8 cellular contexts compared by ENCODE assay signal in the genomic region with DNA sequence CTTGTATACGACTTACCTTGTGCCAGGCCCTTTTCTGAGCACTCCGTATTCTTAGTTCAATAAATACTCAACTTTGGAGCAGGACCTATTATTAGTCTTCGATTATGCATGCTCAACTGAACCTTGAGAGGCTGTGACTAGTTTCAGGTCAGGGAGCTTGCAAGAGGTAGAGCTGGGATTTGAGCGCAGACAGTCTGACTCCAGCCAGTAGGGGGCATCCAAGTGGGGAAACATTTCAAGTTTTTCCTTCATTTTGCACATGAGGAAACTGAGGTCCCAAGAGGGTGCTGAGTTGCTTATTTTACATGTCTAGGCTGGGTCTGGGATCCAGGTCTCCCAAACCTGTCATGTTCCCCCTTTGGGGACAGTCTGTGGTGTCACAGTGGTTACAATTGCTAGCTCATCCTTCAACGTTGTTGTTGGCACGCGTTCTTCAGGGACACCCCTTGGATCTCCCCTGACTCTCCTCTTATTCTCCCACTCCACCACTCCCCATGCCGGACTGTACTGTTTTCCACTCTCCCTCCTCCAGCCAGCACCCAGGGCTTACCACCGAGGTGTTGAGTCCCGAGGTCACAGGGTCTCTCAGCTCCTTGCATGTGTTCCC. TPM values are rescaled to one million over a fixed set of nuclear protein-coding genes. Genes with fewer than 3 reads are reported as not detected.
DNase-seq lines count a peak whose midpoint lies in the region; ATAC-seq and TF ChIP-seq lines count a peak whose summit lies in the region.

No MANE protein-coding gene starts in this region.

- ATAC-seq in heart left ventricle (no peak), Right ventricle myocardium inferior (no peak)

- H3K4me3 ChIP-seq in heart left ventricle (no peak overlapping the region), brain microvascular endothelial cell (ENCODE audit: low read depth, low read length) (no peak overlapping the region)

- H3K36me3 ChIP-seq in heart left ventricle (no peaks in the 10 kb centered on the region), brain microvascular endothelial cell (replicated peaks) (no peaks in the 10 kb centered on the region)

- no peak for DNase-seq in heart left ventricle
- no peak for DNase-seq in Right ventricle myocardium inferior (ENCODE audit: missing footprints)
- peak; percentile 22 for DNase-seq in NCI-H69 (lab: John Stamatoyannopoulos, UW)
- DNase-seq in brain microvascular endothelial cell: peak; percentile 8
- peak; percentile 32 for DNase-seq in nephron progenitor cell
- DNase-seq in activated CD4-positive, CD25-positive, alpha-beta regulatory T cell (lab: John Stamatoyannopoulos, UW): no peak
- no peak for DNase-seq in 8988T
- DNase-seq in islet precursor cell: no peak

- TF ChIP-seq CTCF in heart left ventricle (IDR thresholded peaks at IDR 0.05) (peak in 11 of 12 donors; percentile 20 to 56 (median 45)), brain microvascular endothelial cell (IDR thresholded peaks at IDR 0.05; ENCODE audit: low read depth, low read length, missing control alignments) (peak; percentile 74), nephron progenitor cell (IDR thresholded peaks at IDR 0.05) (peak; percentile 52)

- H3K4me1 ChIP-seq in heart left ventricle: peaks cover 0 to 10% (median 2%) of the 10 kb centered on the region in 12 donors

- 61 to 66% (median 64%) methylated on average over 10 of the region's 10 CpGs for WGBS in heart left ventricle, 4 donors

- no peak for TF ChIP-seq POLR2A in heart left ventricle (IDR thresholded peaks at IDR 0.05)

- in situ Hi-C loops in brain microvascular endothelial cell (cut with HindIII; ENCODE audit: low pct_ligation_motif_present, low sequenced_read_pairs): no loop called here

- no peaks in the 10 kb centered on the region for H3K9me3 ChIP-seq in heart left ventricle

- H3K27me3 ChIP-seq in heart left ventricle (no peaks in the 10 kb centered on the region), brain microvascular endothelial cell (replicated peaks) (no peaks in the 10 kb centered on the region)

- H3K4me1 Mint-ChIP-seq in nephron progenitor cell: peaks cover 35% of the 10 kb centered on the region

- H3K27ac ChIP-seq in heart left ventricle: no peak overlapping the region
- H3K27ac ChIP-seq in brain microvascular endothelial cell: no peak overlapping the region

- H3K27me3 Mint-ChIP-seq in nephron progenitor cell (ENCODE audit: low read depth, poor library complexity): peaks cover 16% of the 10 kb centered on the region

- H3K9me3 Mint-ChIP-seq in nephron progenitor cell: peaks cover 61% of the 10 kb centered on the region

- no peaks in the 10 kb centered on the region for H3K36me3 Mint-ChIP-seq in nephron progenitor cell (ENCODE audit: low read depth)

- peak overlapping the region; percentile 24 for H3K27ac Mint-ChIP-seq in nephron progenitor cell

- H3K4me3 Mint-ChIP-seq in nephron progenitor cell: peak overlapping the region; percentile 70

- intact Hi-C loops in heart left ventricle (cut with DNase I): loop anchor here in 4 of 10 donors (5.0 to 10.0 kb wide), 4 partner anchors 72 to 732 kb away; a partner anchor contains a TSS
- intact Hi-C loops in Right ventricle myocardium inferior (cut with DNase I): no loop called here

RNA-seq across cellular contexts. Expression of a gene that starts 6.7 kb away (rescaled TPM):
- total RNA-seq in heart left ventricle (10 to 100 TPM in 2 of 9 donors, 1 to 10 TPM in 7; 6.6 to 12.7 (median 9.3) TPM), Right ventricle myocardium inferior (15.1 TPM)
- polyA plus RNA-seq in heart left ventricle: 10 to 100 TPM in 1 of 2 donors, 1 to 10 TPM in 1; 6.5 to 13.2 TPM

RNA-seq across cellular contexts. Expression of a gene that starts 7.2 kb away (rescaled TPM):
- 1 to 10 TPM in 6 of 9 donors, under 1 TPM in 3; 0.49 to 2.7 (median 1.1) TPM for total RNA-seq in heart left ventricle
- 1 to 10 TPM; 1.3 to 3.7 TPM for polyA plus RNA-seq in heart left ventricle
- 1.8 TPM for total RNA-seq in Right ventricle myocardium inferior

RNA-seq across cellular contexts. Expression of a gene that starts 21.1 kb away (rescaled TPM):
- 100 to 1,000 TPM in 3 of 9 donors, 10 to 100 TPM in 6; 22.4 to 155 (median 50.4) TPM for total RNA-seq in heart left ventricle
- 100 to 1,000 TPM in 1 of 2 donors, 10 to 100 TPM in 1; 63.0 to 373 TPM for polyA plus RNA-seq in heart left ventricle
- total RNA-seq in Right ventricle myocardium inferior: 67.0 TPM

RNA-seq across cellular contexts. Expression of a gene that starts 30.3 kb away (rescaled TPM):
- total RNA-seq in heart left ventricle (1 to 10 TPM; 2.6 to 7.1 (median 3.3) TPM), Right ventricle myocardium inferior (4.3 TPM)
- polyA plus RNA-seq in heart left ventricle: 1 to 10 TPM; 2.9 to 6.7 TPM

RNA-seq across cellular contexts. Expression of a gene that starts 40.3 kb away (rescaled TPM):
- total RNA-seq in heart left ventricle (under 1 TPM in 6 of 9 donors, not detected in 3; 0.06 to 0.37 (median 0.09) TPM), Right ventricle myocardium inferior (not detected)
- under 1 TPM; 0.04 TPM for polyA plus RNA-seq in heart left ventricle

Comparison
In these comparisons a context has a peak if more than half of its experiments do, and no peak if none do; other contexts are left out.
1. DNase-seq: peak in NCI-H69 (single experiment), brain microvascular endothelial cell (single experiment) and nephron progenitor cell (single experiment); none in heart left ventricle (0 of 5), Right ventricle myocardium inferior (single experiment), activated CD4-positive, CD25-positive, alpha-beta regulatory T cell (0 of 4), 8988T (single experiment) and islet precursor cell (single experiment).
2. Peak in every context shown above with its lines, with median percentiles within 50 percentile points of each other: CTCF ChIP-seq.